26 cellular contexts compared by ENCODE assay signal in genomic region chr12:23464241-23464812, GRCh38.
"Had no signal": no experiment of that assay in that cellular context is flagged by ENCODE, and none has a peak within 500 bp of the region (broad histone marks: within the 10 kb centered on the region; RNA-seq: fewer than 3 reads in every experiment).

No MANE protein-coding gene starts in this region.

- H3K4me1 Mint-ChIP-seq: naive B cell; stimulated activated naive B cell treated with anti-CD40 and anti-IgM and Interleukin-4, amounts not matched to agents 10 μg/mL and 1 μg/mL and 100 μg/mL, for 72 hours had no signal

- H3K27me3 ChIP-seq: left lung, ovary, stomach, testis, thyroid gland, transverse colon, upper lobe of left lung had no signal

- H3K27ac Mint-ChIP-seq: mesothelial cell of epicardium; naive B cell; natural killer cell treated with Interleukin-12 subunit alpha and Interleukin-12 subunit beta and Interleukin-15 and Interleukin-18, amount 100 ng/mL, for 72 hours; stimulated activated naive B cell treated with anti-CD40 and anti-IgM and Interleukin-4, amounts not matched to agents 10 μg/mL and 1 μg/mL and 100 μg/mL, for 72 hours had no signal

- H3K27ac ChIP-seq: left lung, lower lobe of right lung, ovary, prostate gland, skin epidermis, stomach, testis, thyroid gland, transverse colon, upper lobe of left lung had no signal

- H3K4me3 Mint-ChIP-seq: mesothelial cell of epicardium; naive B cell; natural killer cell treated with Interleukin-12 subunit alpha and Interleukin-12 subunit beta and Interleukin-15 and Interleukin-18, amount 100 ng/mL, for 72 hours; stimulated activated naive B cell treated with anti-CD40 and anti-IgM and Interleukin-4, amounts not matched to agents 10 μg/mL and 1 μg/mL and 100 μg/mL, for 72 hours had no signal

- H3K27me3 Mint-ChIP-seq: natural killer cell treated with Interleukin-12 subunit alpha and Interleukin-12 subunit beta and Interleukin-15 and Interleukin-18, amount 100 ng/mL, for 72 hours; stimulated activated naive B cell treated with anti-CD40 and anti-IgM and Interleukin-4, amounts not matched to agents 10 μg/mL and 1 μg/mL and 100 μg/mL, for 72 hours had no signal

- H3K4me1 ChIP-seq: left lung, lower lobe of right lung, prostate gland, stomach, testis, thyroid gland, transverse colon, upper lobe of left lung had no signal

- DNase-seq: hippocampal formation; left colon; lower lobe of right lung; mammary epithelial cell; mesenchymal stem cell; naive B cell; ovary; retina; right cardiac atrium; stimulated activated CD4-positive, alpha-beta T cell treated with anti-CD3 and anti-CD28 coated beads, Interleukin-12 subunit alpha, Interleukin-12 subunit beta, amount 100 ng/mL, for 4 hours; stimulated activated CD4-positive, alpha-beta T cell treated with anti-CD3 and anti-CD28 coated beads, Interleukin-15, amount 100 ng/mL, for 24 hours; stimulated activated CD4-positive, alpha-beta T cell treated with anti-CD3 and anti-CD28 coated beads, Interleukin-2, amount 100 ng/mL, for 24 hours; stimulated activated CD4-positive, alpha-beta T cell treated with anti-CD3 and anti-CD28 coated beads, Interleukin-4, amount 100 ng/mL, for 1 hour; stimulated activated naive B cell treated with anti-CD40 and anti-IgM and Interleukin-4, amounts not matched to agents 10 μg/mL and 1 μg/mL and 100 μg/mL, for 72 hours; stimulated activated naive CD8-positive, alpha-beta T cell treated with anti-CD3 and anti-CD28 coated beads, Interleukin-15, Interleukin-2, amounts not matched to agents 100 U/mL and 50 U/mL, for 24 hours; stomach; testis; thyroid gland; transverse colon; upper lobe of left lung had no signal

- H3K9me3 ChIP-seq: lower lobe of right lung, ovary, prostate gland, testis, thyroid gland, transverse colon had no signal

- H3K36me3 ChIP-seq: left lung, lower lobe of right lung, ovary, prostate gland, stomach, thyroid gland, transverse colon, upper lobe of left lung had no signal

- ATAC-seq: left colon; left lung; natural killer cell treated with Interleukin-12 subunit alpha and Interleukin-12 subunit beta and Interleukin-15 and Interleukin-18, amount 100 ng/mL, for 72 hours; right cardiac atrium; sciatic nerve; stimulated activated naive B cell treated with anti-CD40 and anti-IgM and Interleukin-4, amounts not matched to agents 10 μg/mL and 1 μg/mL and 100 μg/mL, for 72 hours; stimulated activated naive CD8-positive, alpha-beta T cell treated with anti-CD3 and anti-CD28 coated beads, Interleukin-15, Interleukin-2, amounts not matched to agents 100 U/mL and 50 U/mL, for 24 hours had no signal

- H3K4me3 ChIP-seq: left lung, lower lobe of right lung, ovary, prostate gland, skin epidermis, stomach, testis, thyroid gland, transverse colon, upper lobe of left lung had no signal
